ENCODE assay signal across 13 cellular contexts in genomic region chr10:56359837-56360236, GRCh38. TPM values are rescaled to one million over a fixed set of nuclear protein-coding genes. Genes with fewer than 3 reads are reported as not detected.
DNase-seq lines count a peak whose midpoint lies in the region; ATAC-seq, FAIRE-seq and TF ChIP-seq lines count a peak whose summit lies in the region.
"Had no signal": no experiment of that assay in that cellular context is flagged by ENCODE, and none has a peak within 500 bp of the region (broad histone marks: within the 10 kb centered on the region; RNA-seq: fewer than 3 reads in every experiment).

No MANE protein-coding gene starts in this region.

- no peak overlapping the region for H2BK5ac ChIP-seq in H1 (ENCODE audit: low read depth, low read length)

- H3K79me2 ChIP-seq in OCI-LY7 (ENCODE audit: insufficient read depth, low read depth, low read length), result peaks cover 64% of the 10 kb centered on the region
- H3K79me2 ChIP-seq in H1 (ENCODE audit: control insufficient read depth in 1 of 2, insufficient read depth in 2 of 2, low read length in 2 of 2), result peaks cover 6 to 28% of the 10 kb centered on the region in 2 experiments; a peak in 3 of 4 replicates

- H3K27ac Mint-ChIP-seq in T-helper 2 cell treated with Interferon-gamma antibody and Interleukin-4, amounts not matched to agents 5 μg/mL and 100 μg/mL, for 36 hours, result peak overlapping the region; percentile 92
- no peak overlapping the region for H3K27ac Mint-ChIP-seq in progenitor cell of endocrine pancreas

- POLR2A ChIA-PET in OCI-LY7 (lab: Charles Lee), result interaction anchor here (1.2 to 3.9 kb wide), 3 partner anchors 10 to 385 kb away, joined by 3 to 26 read pairs (median 21); no protein-coding TSS in a partner anchor
- POLR2A ChIA-PET in H1 (lab: Charles Lee; ENCODE audit: partially characterized antibody), result interaction anchor here (1.6 kb wide), 1 partner anchor 10 kb away, joined by 4 read pairs; no protein-coding TSS in a partner anchor
- POLR2A ChIA-PET in HEK293T (lab: Yijun Ruan, JAX), result interaction anchor here (2.4 kb wide), 1 partner anchor 12 kb away, joined by 14 read pairs; no protein-coding TSS in a partner anchor

- H2BK120ac ChIP-seq in H1 (replicated peaks; ENCODE audit: low read depth, low read length), result no peak overlapping the region

- H3K4me2 ChIP-seq in OCI-LY7 (ENCODE audit: low read length) (peak overlapping the region; percentile 88), H1 (ENCODE audit: insufficient read depth in 1 of 2, low read depth in 2 of 2, low read length in 2 of 2) (peak overlapping the region; percentile 88 to 98)

- H3K27me3 Mint-ChIP-seq in T-helper 2 cell treated with Interferon-gamma antibody and Interleukin-4, amounts not matched to agents 5 μg/mL and 100 μg/mL, for 36 hours (ENCODE audit: low read depth), result no peaks in the 10 kb centered on the region
- H3K27me3 Mint-ChIP-seq in progenitor cell of endocrine pancreas, result no peaks in the 10 kb centered on the region
- H3K27me3 Mint-ChIP-seq: activated B cell treated with CpG ODN at 0.5 μM for 24 hours had no signal

- DNase-seq in T-helper 2 cell treated with Interferon-gamma antibody and Interleukin-4, amounts not matched to agents 5 μg/mL and 100 μg/mL, for 36 hours (ENCODE audit: low spot score), result no peak
- DNase-seq in T-helper 2 cell (no peak), OCI-LY7 (ENCODE audit: low spot score) (peak; percentile 6), H1 (ENCODE audit: low read depth in 1 of 2, low spot score in 2 of 2) (no peak), progenitor cell of endocrine pancreas (ENCODE audit: low spot score, unreplicated experiment) (no peak), HEK293T (ENCODE audit: extremely low spot score) (no peak), caudate nucleus (lab: John Stamatoyannopoulos, UW) (no peak)
- DNase-seq: activated B cell treated with CpG ODN at 0.5 μM for 24 hours, H7, NCI-H524, ovary had no signal

- peaks cover 36% of the 10 kb centered on the region for H3K4me1 Mint-ChIP-seq in T-helper 2 cell treated with Interferon-gamma antibody and Interleukin-4, amounts not matched to agents 5 μg/mL and 100 μg/mL, for 36 hours (ENCODE audit: low read depth)
- H3K4me1 Mint-ChIP-seq in progenitor cell of endocrine pancreas (ENCODE audit: low read depth), result peaks cover 13% of the 10 kb centered on the region

- 96% methylated on average over 4 of the region's 4 CpGs; no CpG with 5 or more reads in 1 of the 2 experiments for WGBS in H1 (ENCODE audit: extremely low coverage in 1 of 2, insufficient coverage in 1 of 2, insufficient read length in 1 of 2, insufficient replicate concordance in 2 of 2, low coverage in 1 of 2, low lambda C conversion rate in 2 of 2, missing lambda C conversion rate in 1 of 2), 2 experiments

- no peak overlapping the region for H3K23ac ChIP-seq in H1 (ENCODE audit: insufficient read length)

- H3K27ac ChIP-seq in OCI-LY7 (ENCODE audit: low read depth, low read length, poor library complexity, severe bottlenecking), result peak overlapping the region; percentile 59
- no peak overlapping the region for H3K27ac ChIP-seq in H1 (ENCODE audit: low read depth, low read length)
- H3K27ac ChIP-seq in caudate nucleus (ENCODE audit: low read depth, low read length), result no peak overlapping the region
- H3K27ac ChIP-seq: cardiac muscle cell, ovary had no signal

- no peak overlapping the region for H4K8ac ChIP-seq in H1 (ENCODE audit: extremely low read depth, insufficient read depth, low read length)

- no peak overlapping the region for H2AFZ ChIP-seq in OCI-LY7 (ENCODE audit: low read length)
- no peak overlapping the region for H2AFZ ChIP-seq in H1 (ENCODE audit: low read length)

- no peak overlapping the region for H3K18ac ChIP-seq in H1 (ENCODE audit: extremely low read depth, low read length)

- TF ChIP-seq CTCF in OCI-LY7 (conservative IDR thresholded peaks at IDR 0.05; ENCODE audit: low read length), result no peak
- no peak for TF ChIP-seq CTCF in H1 (IDR thresholded peaks at IDR 0.05; ENCODE audit: control extremely low read depth in 1 of 3, insufficient read depth in 1 of 3, low read depth in 1 of 3, low read length in 3 of 3)
- TF ChIP-seq CTCF in progenitor cell of endocrine pancreas (IDR thresholded peaks at IDR 0.05; ENCODE audit: unreplicated experiment), result no peak

- H2BK20ac ChIP-seq in H1 (ENCODE audit: low read length), result no peak overlapping the region

- H3K9me3 Mint-ChIP-seq in T-helper 2 cell treated with Interferon-gamma antibody and Interleukin-4, amounts not matched to agents 5 μg/mL and 100 μg/mL, for 36 hours, result no peaks in the 10 kb centered on the region
- no peaks in the 10 kb centered on the region for H3K9me3 Mint-ChIP-seq in progenitor cell of endocrine pancreas (ENCODE audit: low read depth)
- H3K9me3 Mint-ChIP-seq: activated B cell treated with CpG ODN at 0.5 μM for 24 hours had no signal

- H4K20me1 ChIP-seq in OCI-LY7 (ENCODE audit: insufficient read depth, low read length) (no peaks in the 10 kb centered on the region), H1 (replicated peaks in 1 of 2; ENCODE audit: control insufficient read depth in 1 of 2, insufficient read depth in 2 of 2, low read length in 2 of 2) (no peaks in the 10 kb centered on the region)

- no peak overlapping the region for H2BK12ac ChIP-seq in H1 (ENCODE audit: low read depth, low read length)

- no peak overlapping the region; the same call in 1 of the 2 replicates for H2AK5ac ChIP-seq in H1 (ENCODE audit: low read depth, low read length)

- TF ChIP-seq RAD21 in H1 (IDR thresholded peaks at IDR 0.05 in 1 of 2, conservative IDR thresholded peaks at IDR 0.05 in 1 of 2; ENCODE audit: low read depth in 2 of 2, low read length in 2 of 2), result no peak

- no peak for TF ChIP-seq EP300 in H1 (IDR thresholded peaks at IDR 0.05; ENCODE audit: borderline replicate concordance in 1 of 2, low read depth in 2 of 2, low read length in 2 of 2)

- H3K36me3 Mint-ChIP-seq in T-helper 2 cell treated with Interferon-gamma antibody and Interleukin-4, amounts not matched to agents 5 μg/mL and 100 μg/mL, for 36 hours (ENCODE audit: low read depth), result peaks cover 49% of the 10 kb centered on the region
- H3K36me3 Mint-ChIP-seq in progenitor cell of endocrine pancreas (ENCODE audit: insufficient read depth), result peaks cover 3% of the 10 kb centered on the region

- H3K9me2 ChIP-seq in OCI-LY7 (ENCODE audit: insufficient read depth, low read length), result no peaks in the 10 kb centered on the region

- peaks cover 9% of the 10 kb centered on the region for H3K23me2 ChIP-seq in H1 (ENCODE audit: low read depth, low read length)

- H3K27me3 ChIP-seq in H1 (replicated peaks in 1 of 4; ENCODE audit: control insufficient read depth in 3 of 4, extremely low read depth in 1 of 4, insufficient read depth in 3 of 4, low read length in 3 of 4), result no peaks in the 10 kb centered on the region
- H3K27me3 ChIP-seq: cardiac muscle cell, ovary had no signal

- no peak overlapping the region for H3K56ac ChIP-seq in H1 (replicated peaks; ENCODE audit: insufficient read length, low read depth, low read length)

- ATAC-seq in GM21786 (IDR thresholded peaks at IDR 0.05; ENCODE audit: unreplicated experiment), result no peak

- H3K36me3 ChIP-seq in OCI-LY7 (ENCODE audit: insufficient read depth, low read length), result peaks cover 72% of the 10 kb centered on the region
- peaks cover 9 to 36% (median 24%) of the 10 kb centered on the region in 4 experiments for H3K36me3 ChIP-seq in H1 (ENCODE audit: control insufficient read depth in 2 of 4, insufficient read depth in 4 of 4, low read length in 3 of 4)
- H3K36me3 ChIP-seq: cardiac muscle cell, ovary had no signal

- intact Hi-C loops in OCI-LY7 (cut with micrococcal nuclease; ENCODE audit: unreplicated experiment), result loop anchor here (5.0 kb wide), 1 partner anchor 272 kb away; no protein-coding TSS in a partner anchor

- H3K14ac ChIP-seq in H1 (ENCODE audit: insufficient read length), result no peak overlapping the region

- peak overlapping the region; percentile 96 for H3K4me3 ChIP-seq in OCI-LY7 (ENCODE audit: low read depth, low read length, poor library complexity, severe bottlenecking)
- peak overlapping the region; percentile 96 to 99 (median 98); a peak in 6 of 8 replicates for H3K4me3 ChIP-seq in H1 (ENCODE audit: extremely low read depth in 1 of 4, insufficient read depth in 2 of 4, low read depth in 3 of 4, low read length in 4 of 4)
- H3K4me3 ChIP-seq: ovary had no signal

- CTCF ChIA-PET in OCI-LY7 (lab: Charles Lee; ENCODE audit: unreplicated experiment), result no interaction called here
- CTCF ChIA-PET in H1 (lab: Charles Lee; ENCODE audit: partially characterized antibody), result interaction anchor here (1.2 kb wide), 1 partner anchor 11 kb away, joined by 3 read pairs; no protein-coding TSS in a partner anchor
- CTCF ChIA-PET in HEK293T (lab: Yijun Ruan, JAX), result no interaction called here

- peak overlapping the region; percentile 98 for H3K4me3 Mint-ChIP-seq in T-helper 2 cell treated with Interferon-gamma antibody and Interleukin-4, amounts not matched to agents 5 μg/mL and 100 μg/mL, for 36 hours
- peak overlapping the region; percentile 95 for H3K4me3 Mint-ChIP-seq in progenitor cell of endocrine pancreas (ENCODE audit: low read depth)

- H3K9ac ChIP-seq in H1 (replicated peaks in 1 of 4; ENCODE audit: extremely low read depth in 1 of 4, low read depth in 3 of 4, low read length in 3 of 4), result no peak overlapping the region; a peak in 2 of 7 replicates

- no TSS peak for BruUV-seq in OCI-LY7 (replicated peaks; lab: Mats Ljungman, UMichigan)

- TF ChIP-seq POLR2A in H1 (IDR thresholded peaks at IDR 0.05; ENCODE audit: control extremely low read depth in 1 of 2, low read depth in 2 of 2, low read length in 2 of 2), result no peak

- H4K91ac ChIP-seq in H1 (replicated peaks; ENCODE audit: insufficient read length, low read length), result no peak overlapping the region

- H3K79me1 ChIP-seq in H1 (ENCODE audit: low read depth, low read length), result peaks cover 11% of the 10 kb centered on the region

- H3K9me3 ChIP-seq in OCI-LY7 (ENCODE audit: low read length) (peaks cover 4% of the 10 kb centered on the region; the same call in 1 of the 2 replicates), H1 (ENCODE audit: insufficient read depth in 2 of 2, low read depth in 1 of 2, low read length in 1 of 2) (no peaks in the 10 kb centered on the region)
- H3K9me3 ChIP-seq: ovary had no signal

- no peak for FAIRE-seq in H1 (lab: Jason Lieb, UNC)

- H4K5ac ChIP-seq in H1 (ENCODE audit: insufficient read length, low read depth, low read length), result no peak overlapping the region

- H2BK15ac ChIP-seq in H1 (ENCODE audit: low read length), result no peak overlapping the region

- peaks cover 39% of the 10 kb centered on the region for H3K4me1 ChIP-seq in OCI-LY7 (ENCODE audit: insufficient read depth, low read length, poor library complexity, severe bottlenecking)
- H3K4me1 ChIP-seq in H1 (replicated peaks in 1 of 4; ENCODE audit: control insufficient read depth in 3 of 4, insufficient read depth in 4 of 4, low read length in 3 of 4), result peaks cover 0 to 9% (median 3%) of the 10 kb centered on the region in 4 experiments; a peak in 5 of 7 replicates

- no peak overlapping the region for H3K4ac ChIP-seq in H1 (replicated peaks; ENCODE audit: insufficient read length, low read depth, low read length)

RNA-seq across cellular contexts. Expression of gene ZWINT, which starts 1.2 kb away (rescaled TPM):
- total RNA-seq in OCI-LY7 (2014; rRNA removed; shearing (Covaris generic)), result 220 and 230 TPM in 2 replicates
- 108 and 115 TPM in 2 replicates for total RNA-seq in OCI-LY7 (2022)
- 71.2 and 73.4 TPM in 2 replicates for total RNA-seq in H1 (2021; fragmentation: NEBNext Ultra II Directional; extraction: Animal tissue kit (Norgen Biotek cat#: 25700))
- polyA plus RNA-seq in H1 (2011; rRNA removed), result 44.4 and 52.1 TPM in 2 replicates
- 77.0 TPM for polyA plus RNA-seq in H1 (2011; cell fraction: cytosol; rRNA removed)
- 72.6 TPM for polyA plus RNA-seq in H1 (2011; cell fraction: nucleus; rRNA removed)
- 77.9 to 94.5 TPM (median 84.7 TPM) in 4 replicates for polyA plus RNA-seq in H1 (2012, experiment 1 of 2)
- 25.5 TPM for polyA plus RNA-seq in H1 (2012, experiment 2 of 2)
- 49.6 TPM for polyA plus RNA-seq in H1 (2013, experiment 1 of 2)
- 48.6 TPM for polyA plus RNA-seq in H1 (2013, experiment 2 of 2)
- polyA minus RNA-seq in H1 (2011; rRNA and poly(A)+ RNA removed), result 54.7 and 58.7 TPM in 2 replicates
- 32.7 TPM for polyA minus RNA-seq in H1 (2011; cell fraction: cytosol; rRNA and poly(A)+ RNA removed)
- 53.4 TPM for polyA minus RNA-seq in H1 (2011; cell fraction: nucleus; rRNA and poly(A)+ RNA removed)
- total RNA-seq in progenitor cell of endocrine pancreas, result 44.5 and 46.0 TPM in 2 replicates
